In the genomic region with DNA sequence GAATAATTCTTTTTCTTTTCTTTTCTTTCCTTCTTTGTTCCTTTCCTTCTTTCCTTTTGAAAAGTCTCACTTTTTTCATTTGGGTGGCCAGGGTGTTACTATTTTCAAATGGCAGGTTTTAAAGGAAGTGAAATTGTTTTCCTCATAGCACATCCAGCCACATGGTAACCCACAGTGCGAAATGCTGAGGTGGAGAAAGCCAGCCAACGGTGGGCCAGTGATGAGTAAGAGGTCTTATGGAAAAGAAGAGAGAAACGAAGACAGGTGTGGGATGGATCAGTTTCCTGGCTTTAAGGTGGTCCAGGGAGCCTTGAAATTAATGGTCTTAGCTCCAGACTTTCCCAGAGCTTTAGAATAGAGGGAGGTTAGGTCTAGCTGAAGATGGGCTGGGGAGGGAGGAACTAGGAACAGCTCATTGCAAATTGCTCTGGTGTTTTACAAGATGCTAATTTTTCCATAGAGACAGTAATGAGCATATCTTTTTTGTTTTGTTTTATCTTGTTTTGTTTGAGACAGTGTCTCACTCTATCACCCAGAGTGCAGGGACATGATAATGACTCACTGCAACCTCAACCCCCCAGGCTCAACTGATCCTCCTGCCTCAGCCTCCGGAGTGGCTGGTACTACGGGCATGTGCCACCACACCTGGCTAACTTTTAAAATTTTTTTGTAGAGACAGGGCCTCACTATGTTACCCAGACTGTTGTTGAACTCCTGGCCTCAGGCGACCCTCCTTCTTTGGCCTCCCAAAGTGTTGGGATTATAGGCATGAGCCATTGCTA, we compare ENCODE assay signal across 15 cellular contexts. TPM values are rescaled to one million over a fixed set of nuclear protein-coding genes. Genes with fewer than 3 reads are reported as not detected.
DNase-seq lines count a peak whose midpoint lies in the region; ATAC-seq and TF ChIP-seq lines count a peak whose summit lies in the region.
"Had no signal": no experiment of that assay in that cellular context is flagged by ENCODE, and none has a peak within 500 bp of the region (broad histone marks: within the 10 kb centered on the region; RNA-seq: fewer than 3 reads in every experiment).

No MANE protein-coding gene starts in this region.

- H3K4me3 Mint-ChIP-seq in activated CD8-positive, alpha-beta memory T cell treated with anti-CD3 and anti-CD28 coated beads, Interleukin-2, amount 10 ng/mL, durations not matched to agents 7 days and 5 days = peak overlapping the region; percentile 52

- H3K4me3 ChIP-seq in thymus (ENCODE audit: low read length) = no peak overlapping the region
- H3K4me3 ChIP-seq in tibial nerve = no peak overlapping the region
- H3K4me3 ChIP-seq: suprapubic skin had no signal

- 67% methylated on average over 6 of the region's 6 CpGs for WGBS in thymus
- 54 to 56% methylated on average over 6 of the region's 6 CpGs for WGBS in tibial nerve, 2 donors

- DNase-seq in activated CD8-positive, alpha-beta memory T cell treated with anti-CD3 and anti-CD28 coated beads, Interleukin-2, amount 10 ng/mL, durations not matched to agents 7 days and 5 days = peak; percentile 78
- no peak for DNase-seq in activated CD8-positive, alpha-beta memory T cell treated with anti-CD3 and anti-CD28 coated beads, Interleukin-2, amount 50 U/mL, for 48 hours
- peak; percentile 60 to 70 for DNase-seq in activated CD4-positive, alpha-beta T cell treated with anti-CD3 and anti-CD28 coated beads, Interleukin-2, amount 50 U/mL, for 48 hours
- peak; percentile 57 for DNase-seq in effector CD4-positive, alpha-beta T cell
- DNase-seq in tibial nerve (ENCODE audit: low spot score in 2 of 2) = no peak
- no peak for DNase-seq in dedifferentiated amniotic fluid mesenchymal stem cell (ENCODE audit: extremely low spot score)
- DNase-seq: DMS79 had no signal

- no peak for TF ChIP-seq EP300 in tibial nerve (IDR thresholded peaks at IDR 0.05)

- H3K27ac Mint-ChIP-seq in activated CD8-positive, alpha-beta memory T cell treated with anti-CD3 and anti-CD28 coated beads, Interleukin-2, amount 10 ng/mL, durations not matched to agents 7 days and 5 days = peak overlapping the region; percentile 91

- H3K27me3 ChIP-seq in thymus (ENCODE audit: control insufficient read depth, insufficient read depth) (no peaks in the 10 kb centered on the region), tibial nerve (peaks cover 0 to 4% of the 10 kb centered on the region in 2 donors)

- no peaks in the 10 kb centered on the region for H3K9me3 ChIP-seq in thymus (ENCODE audit: control insufficient read depth)
- no peaks in the 10 kb centered on the region for H3K9me3 ChIP-seq in tibial nerve
- H3K9me3 ChIP-seq: suprapubic skin had no signal

- peaks cover 7% of the 10 kb centered on the region for H3K36me3 ChIP-seq in thymus (ENCODE audit: control insufficient read depth, insufficient read depth)
- no peaks in the 10 kb centered on the region for H3K36me3 ChIP-seq in tibial nerve
- H3K36me3 ChIP-seq: suprapubic skin had no signal

- H3K4me1 ChIP-seq in thymus (ENCODE audit: control insufficient read depth, insufficient read depth, low read length) (peaks cover 22% of the 10 kb centered on the region), tibial nerve (peaks cover 0 to 5% (median 0%) of the 10 kb centered on the region in 4 donors)
- H3K4me1 ChIP-seq: suprapubic skin had no signal

- ATAC-seq in activated CD8-positive, alpha-beta memory T cell treated with anti-CD3 and anti-CD28 coated beads, Interleukin-2, amount 10 ng/mL, durations not matched to agents 7 days and 5 days = peak; percentile 62
- ATAC-seq in HG03521 (IDR thresholded peaks at IDR 0.05; ENCODE audit: unreplicated experiment) = no peak

- CTCF ChIA-PET in activated CD8-positive, alpha-beta memory T cell treated with anti-CD3 and anti-CD28 coated beads, Interleukin-2, amount 10 ng/mL, durations not matched to agents 7 days and 5 days (lab: Charles Lee) = interaction anchor here (1.0 to 2.1 kb wide), 4 partner anchors 9 to 55 kb away, joined by 3 to 7 read pairs (median 4); no protein-coding TSS in a partner anchor

- H3K27me3 Mint-ChIP-seq in activated CD8-positive, alpha-beta memory T cell treated with anti-CD3 and anti-CD28 coated beads, Interleukin-2, amount 10 ng/mL, durations not matched to agents 7 days and 5 days = no peaks in the 10 kb centered on the region

- H3K36me3 Mint-ChIP-seq in activated CD8-positive, alpha-beta memory T cell treated with anti-CD3 and anti-CD28 coated beads, Interleukin-2, amount 10 ng/mL, durations not matched to agents 7 days and 5 days = peaks cover 75% of the 10 kb centered on the region

- H3K27ac ChIP-seq in thymus (ENCODE audit: low read depth) = peak overlapping the region; percentile 25
- H3K27ac ChIP-seq in tibial nerve = no peak overlapping the region
- H3K27ac ChIP-seq: suprapubic skin, VCaP had no signal

- TF ChIP-seq POLR2A in tibial nerve (IDR thresholded peaks at IDR 0.05) = no peak

- no peaks in the 10 kb centered on the region for H3K9me3 Mint-ChIP-seq in activated CD8-positive, alpha-beta memory T cell treated with anti-CD3 and anti-CD28 coated beads, Interleukin-2, amount 10 ng/mL, durations not matched to agents 7 days and 5 days (ENCODE audit: low read depth)

- peaks cover 93% of the 10 kb centered on the region for H3K4me1 Mint-ChIP-seq in activated CD8-positive, alpha-beta memory T cell treated with anti-CD3 and anti-CD28 coated beads, Interleukin-2, amount 10 ng/mL, durations not matched to agents 7 days and 5 days

- no peak for TF ChIP-seq CTCF in tibial nerve (IDR thresholded peaks at IDR 0.05)

RNA-seq across cellular contexts. Expression of a gene that starts 17.8 kb away (rescaled TPM):
- 100 to 1,000 TPM; 209 to 215 TPM for total RNA-seq in activated CD8-positive, alpha-beta memory T cell treated with anti-CD3 and anti-CD28 coated beads, Interleukin-2, amount 10 ng/mL, durations not matched to agents 7 days and 5 days
- polyA plus RNA-seq in thymus = 92.8 TPM
- 1 to 10 TPM in 3 of 4 donors, under 1 TPM in 1; 0.44 to 3.3 (median 1.2) TPM for total RNA-seq in tibial nerve
- total RNA-seq: MCF 10A, RPMI7951 had no signal

RNA-seq across cellular contexts. Expression of a gene that starts 32.4 kb away (rescaled TPM):
- under 1 TPM in 1 of 2 experiments, not detected in 1; 0.09 TPM for total RNA-seq in activated CD8-positive, alpha-beta memory T cell treated with anti-CD3 and anti-CD28 coated beads, Interleukin-2, amount 10 ng/mL, durations not matched to agents 7 days and 5 days
- not detected for polyA plus RNA-seq in thymus
- total RNA-seq in tibial nerve = not detected
- total RNA-seq: liver, MCF 10A, omental fat pad, RPMI7951, suprapubic skin had no signal
- polyA plus RNA-seq: liver had no signal

RNA-seq across cellular contexts. Expression of a gene that starts 55.8 kb away (rescaled TPM):
- total RNA-seq in activated CD8-positive, alpha-beta memory T cell treated with anti-CD3 and anti-CD28 coated beads, Interleukin-2, amount 10 ng/mL, durations not matched to agents 7 days and 5 days = 10 to 100 TPM; 15.8 to 17.0 TPM
- 40.2 TPM for polyA plus RNA-seq in thymus
- 10 to 100 TPM in 3 of 4 donors, 1 to 10 TPM in 1; 5.9 to 15.7 (median 12.3) TPM for total RNA-seq in tibial nerve

Comparison
In these comparisons a context has a peak if more than half of its experiments do, and no peak if none do; other contexts are left out.
1. DNase-seq: peak in activated CD8-positive, alpha-beta memory T cell treated with anti-CD3 and anti-CD28 coated beads, Interleukin-2, amount 10 ng/mL, durations not matched to agents 7 days and 5 days (single experiment), activated CD4-positive, alpha-beta T cell treated with anti-CD3 and anti-CD28 coated beads, Interleukin-2, amount 50 U/mL, for 48 hours (2 of 2) and effector CD4-positive, alpha-beta T cell (single experiment); none in activated CD8-positive, alpha-beta memory T cell treated with anti-CD3 and anti-CD28 coated beads, Interleukin-2, amount 50 U/mL, for 48 hours (single experiment), tibial nerve (0 of 2) and dedifferentiated amniotic fluid mesenchymal stem cell (single experiment).
2. RNA of a gene that starts 17.8 kb away (total RNA-seq): 209 to 215 TPM in activated CD8-positive, alpha-beta memory T cell treated with anti-CD3 and anti-CD28 coated beads, Interleukin-2, amount 10 ng/mL, durations not matched to agents 7 days and 5 days; 0.44 to 3.3 TPM in tibial nerve; every median in the first group is over 10 times any median in the second.